8 cellular contexts compared by ENCODE assay signal in genomic region chr19:4606921-4607678, GRCh38. TPM values are rescaled to one million over a fixed set of nuclear protein-coding genes. Genes with fewer than 3 reads are reported as not detected.
DNase-seq lines count a peak whose midpoint lies in the region; ATAC-seq and TF ChIP-seq lines count a peak whose summit lies in the region.

No MANE protein-coding gene starts in this region.

- 13 to 16% (median 14%) methylated on average over 28 to 35 of the region's 35 CpGs for WGBS in psoas muscle, 3 donors

- H3K4me3 ChIP-seq in HFF-Myc (replicated peaks; ENCODE audit: low read depth, low read length) (no peak overlapping the region), psoas muscle (peak overlapping the region; percentile 59)

- H3K36me3 ChIP-seq in psoas muscle (ENCODE audit: insufficient read depth in 1 of 2, low read depth in 1 of 2) = no peaks in the 10 kb centered on the region

- DNase-seq in HFF-Myc (ENCODE audit: extremely low read depth, low read depth) (no peak), NCI-H69 (lab: John Stamatoyannopoulos, UW) (peak; percentile 97), head of caudate nucleus (peak in 22 of 42 donors; percentile 8 to 57 (median 34)), psoas muscle (peak; percentile 50 to 69), SIG-M5 (lab: John Stamatoyannopoulos, UW) (no peak), NCI-H1048 (lab: John Stamatoyannopoulos, UW) (no peak), KBM-7 (no peak)

- peaks cover 0 to 2% (median 0%) of the 10 kb centered on the region in 3 donors for H3K27me3 ChIP-seq in psoas muscle (ENCODE audit: insufficient read depth in 3 of 3, low read length in 2 of 3)

- intact Hi-C loops in head of caudate nucleus (cut with DNase I) = no loop called here
- intact Hi-C loops in psoas muscle (cut with DNase I) = no loop called here

- in situ Hi-C loops in KBM-7 (cut with MboI; ENCODE audit: low pct_unique_long_range_greater_than_20kb, low sequenced_read_pairs) = no loop called here

- peak overlapping the region; percentile 14 for H3K27ac ChIP-seq in psoas muscle

- H3K9me3 ChIP-seq in psoas muscle = no peaks in the 10 kb centered on the region

- peaks cover 16% of the 10 kb centered on the region for H3K4me1 ChIP-seq in psoas muscle

- ATAC-seq in psoas muscle (peak; percentile 43 to 90 (median 62)), HG02798 (IDR thresholded peaks at IDR 0.05; ENCODE audit: poor library complexity, unreplicated experiment) (no peak)

- TF ChIP-seq CTCF in HFF-Myc (IDR thresholded peaks at IDR 0.05; ENCODE audit: low read depth, low read length, missing control alignments) = peak; percentile 4
- TF ChIP-seq CTCF in psoas muscle (IDR thresholded peaks at IDR 0.05) = no peak

RNA-seq across cellular contexts. Expression of gene TNFAIP8L1, which starts 32.2 kb away (rescaled TPM):
- total RNA-seq in psoas muscle = 1 to 10 TPM; 3.1 to 5.1 (median 3.8) TPM
- polyA plus RNA-seq in psoas muscle = 1 to 10 TPM; 2.4 to 3.5 (median 2.8) TPM

RNA-seq across cellular contexts. Expression of gene SEMA6B, which starts 47.6 kb away (rescaled TPM):
- total RNA-seq in psoas muscle = 10 to 100 TPM in 2 of 4 donors, 1 to 10 TPM in 2; 6.2 to 11.7 (median 10.0) TPM
- polyA plus RNA-seq in psoas muscle = 1 to 10 TPM; 2.3 to 7.1 (median 5.6) TPM

Comparison
In these comparisons a context has a peak if more than half of its experiments do, and no peak if none do; other contexts are left out.
1. DNase-seq: peak in NCI-H69 (single experiment), head of caudate nucleus (22 of 42) and psoas muscle (2 of 2); none in HFF-Myc (single experiment), SIG-M5 (single experiment), NCI-H1048 (single experiment) and KBM-7 (single experiment).